8 cellular contexts compared by ENCODE assay signal in the genomic region with DNA sequence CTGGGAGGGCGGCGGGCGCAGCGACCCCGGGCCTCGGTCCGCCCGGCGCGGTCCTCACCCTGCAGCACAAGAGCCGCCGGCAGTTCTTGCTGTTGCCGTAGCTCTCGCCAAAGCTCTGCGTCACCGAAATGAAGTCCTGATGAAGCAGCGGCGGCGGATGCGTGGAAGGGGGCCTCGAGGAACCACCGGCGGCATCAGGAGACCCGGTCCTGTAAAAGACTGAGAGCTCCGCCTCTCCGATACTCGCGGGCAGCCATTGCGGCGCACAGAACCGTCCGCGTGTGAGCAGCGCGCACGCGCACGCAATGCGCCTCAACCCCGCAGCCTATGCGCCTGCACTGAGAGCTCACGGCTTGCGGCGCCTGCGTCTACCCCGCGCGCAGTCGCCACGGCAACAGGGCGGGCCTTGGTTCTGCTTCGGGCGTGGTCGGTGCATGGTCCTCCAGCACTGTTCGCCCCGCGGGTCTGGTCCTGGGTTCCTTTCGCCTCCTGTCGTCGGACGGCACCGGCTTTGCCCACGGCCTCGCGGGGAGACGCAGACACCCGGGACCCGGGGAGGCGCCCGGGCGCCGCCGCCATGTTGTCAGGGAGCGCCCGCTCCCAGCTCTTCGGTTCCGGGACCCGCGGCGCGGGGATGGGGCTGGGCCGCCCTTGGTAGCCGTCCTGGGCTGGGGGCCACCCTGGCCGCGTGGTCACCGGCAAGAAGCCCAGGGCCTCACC. TPM values are rescaled to one million over a fixed set of nuclear protein-coding genes. Genes with fewer than 3 reads are reported as not detected.
DNase-seq lines count a peak whose midpoint lies in the region; ATAC-seq and TF ChIP-seq lines count a peak whose summit lies in the region.

No MANE protein-coding gene starts in this region.

- no peaks in the 10 kb centered on the region for H3K27me3 ChIP-seq in thoracic aorta (replicated peaks; ENCODE audit: insufficient read depth)

- H3K27ac ChIP-seq in thoracic aorta = peak overlapping the region in 1 of 2 donors; percentile 25

- H3K27ac Mint-ChIP-seq in HFFc6 (peak overlapping the region; percentile 64), osteocyte (ENCODE audit: unreplicated experiment) (peak overlapping the region; percentile 73)
- H3K27ac Mint-ChIP-seq in activated naive CD8-positive, alpha-beta T cell treated with anti-CD3 and anti-CD28 coated beads for 36 hours = peak overlapping the region; percentile 66

- H3K36me3 ChIP-seq in thoracic aorta = no peaks in the 10 kb centered on the region

- H3K4me3 Mint-ChIP-seq in HFFc6 (peak overlapping the region; percentile 88), osteocyte (ENCODE audit: unreplicated experiment) (peak overlapping the region; percentile 82)
- H3K4me3 Mint-ChIP-seq in activated naive CD8-positive, alpha-beta T cell treated with anti-CD3 and anti-CD28 coated beads for 36 hours = peak overlapping the region; percentile 96

- H3K4me3 ChIP-seq in thoracic aorta = peak overlapping the region; percentile 89

- intact Hi-C loops in Right ventricle myocardium inferior (cut with DNase I) = loop anchor here (5.0 kb wide), 1 partner anchor 58 kb away; a partner anchor contains a TSS

- ATAC-seq in Right ventricle myocardium inferior (peak; percentile 99), thoracic aorta (ENCODE audit: insufficient number of reproducible peaks, low FRiP score, low read depth) (peak; percentile 56)

- peaks cover 22% of the 10 kb centered on the region for H3K4me1 Mint-ChIP-seq in HFFc6 (ENCODE audit: low read depth)
- H3K4me1 Mint-ChIP-seq in activated naive CD8-positive, alpha-beta T cell treated with anti-CD3 and anti-CD28 coated beads for 36 hours = peaks cover 21% of the 10 kb centered on the region
- H3K4me1 Mint-ChIP-seq in osteocyte (ENCODE audit: unreplicated experiment) = peaks cover 25% of the 10 kb centered on the region

- TF ChIP-seq CTCF in HFFc6 (IDR thresholded peaks at IDR 0.05) (no peak), osteocyte (IDR thresholded peaks at IDR 0.05) (no peak), thoracic aorta (IDR thresholded peaks at IDR 0.05) (no peak)

- H3K27me3 Mint-ChIP-seq in HFFc6 (ENCODE audit: insufficient read depth) (no peaks in the 10 kb centered on the region; the same call in none of the 2 replicates), osteocyte (ENCODE audit: unreplicated experiment) (peaks cover 2% of the 10 kb centered on the region)
- peaks cover 28% of the 10 kb centered on the region for H3K27me3 Mint-ChIP-seq in activated naive CD8-positive, alpha-beta T cell treated with anti-CD3 and anti-CD28 coated beads for 36 hours

- H3K9me3 Mint-ChIP-seq in HFFc6 (no peaks in the 10 kb centered on the region), osteocyte (ENCODE audit: unreplicated experiment) (no peaks in the 10 kb centered on the region)
- no peaks in the 10 kb centered on the region for H3K9me3 Mint-ChIP-seq in activated naive CD8-positive, alpha-beta T cell treated with anti-CD3 and anti-CD28 coated beads for 36 hours

- H3K36me3 Mint-ChIP-seq in HFFc6 (ENCODE audit: low read depth) = peaks cover 10% of the 10 kb centered on the region
- peaks cover 9% of the 10 kb centered on the region for H3K36me3 Mint-ChIP-seq in activated naive CD8-positive, alpha-beta T cell treated with anti-CD3 and anti-CD28 coated beads for 36 hours
- H3K36me3 Mint-ChIP-seq in osteocyte (ENCODE audit: unreplicated experiment) = no peaks in the 10 kb centered on the region

- DNase-seq in GM04504 (ENCODE audit: low read depth) (peak; percentile 81), HFFc6 (peak; percentile 85), NCI-H1092 (lab: John Stamatoyannopoulos, UW) (peak; percentile 90), SKM-1 (lab: John Stamatoyannopoulos, UW; ENCODE audit: unreplicated experiment) (peak; percentile 82), Right ventricle myocardium inferior (ENCODE audit: missing footprints) (peak; percentile 96), osteocyte (ENCODE audit: extremely low spot score, unreplicated experiment) (peak; percentile 97), thoracic aorta (ENCODE audit: low spot score) (peak; percentile 35)
- peak; percentile 92 for DNase-seq in activated naive CD8-positive, alpha-beta T cell treated with anti-CD3 and anti-CD28 coated beads for 36 hours

- peaks cover 18 to 33% of the 10 kb centered on the region in 2 donors for H3K4me1 ChIP-seq in thoracic aorta (ENCODE audit: control insufficient read depth in 1 of 2, low read depth in 2 of 2)

- peaks cover 6% of the 10 kb centered on the region for H3K9me3 ChIP-seq in thoracic aorta

RNA-seq across cellular contexts. Expression of a gene that starts 9.3 kb away (rescaled TPM):
- total RNA-seq in HFFc6 (2021; fragmentation: NEBNext Ultra II Directional; extraction: Animal tissue kit (Norgen Biotek cat#: 25700)) = 1 to 10 TPM in 1 of 6 experiments, under 1 TPM in 2, not detected in 3; 0.51 to 1.1 (median 0.66) TPM
- total RNA-seq in activated naive CD8-positive, alpha-beta T cell treated with anti-CD3 and anti-CD28 coated beads for 36 hours = not detected
- total RNA-seq in Right ventricle myocardium inferior = not detected
- not detected in 2 replicates for total RNA-seq in osteocyte
- not detected for total RNA-seq in thoracic aorta

RNA-seq across cellular contexts. Expression of a gene that starts 15.1 kb away (rescaled TPM):
- total RNA-seq in HFFc6 (2021; fragmentation: NEBNext Ultra II Directional; extraction: Animal tissue kit (Norgen Biotek cat#: 25700)) = 10 to 100 TPM; 47.5 to 90.2 (median 51.1) TPM
- 100 to 1,000 TPM; 267 to 289 TPM for total RNA-seq in activated naive CD8-positive, alpha-beta T cell treated with anti-CD3 and anti-CD28 coated beads for 36 hours
- total RNA-seq in Right ventricle myocardium inferior (143 TPM), osteocyte (118 TPM in 2 replicates), thoracic aorta (100 to 1,000 TPM; 100 to 148 TPM)

RNA-seq across cellular contexts. Expression of a gene that starts 40.2 kb away (rescaled TPM):
- total RNA-seq in HFFc6 (2021; fragmentation: NEBNext Ultra II Directional; extraction: Animal tissue kit (Norgen Biotek cat#: 25700)) = not detected
- not detected for total RNA-seq in activated naive CD8-positive, alpha-beta T cell treated with anti-CD3 and anti-CD28 coated beads for 36 hours
- not detected for total RNA-seq in Right ventricle myocardium inferior
- not detected in 2 replicates for total RNA-seq in osteocyte
- total RNA-seq in thoracic aorta = not detected

RNA-seq across cellular contexts. Expression of a gene that starts 42.2 kb away (rescaled TPM):
- total RNA-seq in HFFc6 (2021; fragmentation: NEBNext Ultra II Directional; extraction: Animal tissue kit (Norgen Biotek cat#: 25700)) = not detected
- not detected for total RNA-seq in activated naive CD8-positive, alpha-beta T cell treated with anti-CD3 and anti-CD28 coated beads for 36 hours
- total RNA-seq in Right ventricle myocardium inferior (not detected), osteocyte (not detected in 2 replicates), thoracic aorta (not detected)

RNA-seq across cellular contexts. Expression of a gene that starts 42.8 kb away (rescaled TPM):
- 10 to 100 TPM; 70.1 to 90.2 (median 77.6) TPM for total RNA-seq in HFFc6 (2021; fragmentation: NEBNext Ultra II Directional; extraction: Animal tissue kit (Norgen Biotek cat#: 25700))
- 10 to 100 TPM; 24.7 to 25.1 TPM for total RNA-seq in activated naive CD8-positive, alpha-beta T cell treated with anti-CD3 and anti-CD28 coated beads for 36 hours
- total RNA-seq in Right ventricle myocardium inferior (20.4 TPM), osteocyte (109 and 120 TPM in 2 replicates), thoracic aorta (10 to 100 TPM; 32.9 to 52.9 TPM)

Comparison
In these comparisons a context has a peak if more than half of its experiments do, and no peak if none do; other contexts are left out.
1. DNase-seq: peak in every context shown above with its lines; median percentile 97 in osteocyte; 96 in Right ventricle myocardium inferior; 92 in activated naive CD8-positive, alpha-beta T cell treated with anti-CD3 and anti-CD28 coated beads for 36 hours; 90 in NCI-H1092; 85 in HFFc6; 82 in SKM-1; 81 in GM04504; 35 in thoracic aorta.